26 cellular contexts compared by ENCODE assay signal in the genomic region with DNA sequence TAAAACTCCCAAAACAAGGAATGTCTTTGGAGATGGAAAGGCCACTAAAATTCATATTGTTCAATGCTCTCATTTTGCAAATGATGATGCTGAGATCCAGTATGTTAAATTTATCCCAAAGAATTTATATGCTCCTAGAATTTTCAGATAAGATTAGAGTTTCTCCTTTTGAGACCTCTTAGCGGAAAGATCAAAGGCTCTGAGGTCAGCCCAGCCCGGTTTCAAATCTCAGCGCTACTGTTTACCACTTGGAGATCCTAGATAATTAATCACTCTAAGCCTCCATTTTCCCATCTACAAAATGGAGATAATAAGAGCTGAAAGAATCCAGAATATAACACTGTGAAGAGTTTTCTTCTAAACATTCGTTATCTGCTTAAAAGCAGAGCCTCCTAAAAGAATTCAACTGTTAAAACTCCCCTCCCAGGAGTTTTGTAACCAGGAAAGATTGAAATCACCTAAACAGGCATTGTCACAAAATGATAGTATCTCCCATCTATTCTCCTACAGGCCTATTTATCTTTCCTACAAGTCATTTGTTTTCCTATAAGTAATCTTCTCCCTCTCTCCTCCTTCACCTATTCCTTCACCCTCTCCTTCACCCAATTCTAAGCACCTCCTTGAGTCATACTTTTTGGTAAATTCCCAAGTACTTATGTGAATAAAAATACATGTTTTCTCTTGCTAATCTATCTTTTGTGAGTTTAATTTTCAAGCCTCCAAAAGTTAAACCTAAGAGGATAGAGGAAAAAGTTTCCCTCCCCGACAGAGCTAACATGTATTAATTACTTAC.
"Had no signal": no experiment of that assay in that cellular context is flagged by ENCODE, and none has a peak within 500 bp of the region (broad histone marks: within the 10 kb centered on the region; RNA-seq: fewer than 3 reads in every experiment).

No MANE protein-coding gene starts in this region.

- H3K9me3 ChIP-seq: gastroesophageal sphincter, testis, uterus had no signal

- H3K4me3 ChIP-seq: gastroesophageal sphincter, lower lobe of right lung, testis, uterus had no signal

- H3K4me1 ChIP-seq: testis, uterus had no signal

- DNase-seq: activated CD4-positive, alpha-beta T cell treated with anti-CD3 and anti-CD28 coated beads for 1 hour; activated CD4-positive, alpha-beta T cell treated with anti-CD3 and anti-CD28 coated beads, Interleukin-2, amount 50 U/mL, for 4 hours; activated CD8-positive, alpha-beta memory T cell treated with anti-CD3 and anti-CD28 coated beads for 24 hours; activated CD8-positive, alpha-beta memory T cell treated with anti-CD3 and anti-CD28 coated beads, Interleukin-2, amount 50 U/mL, for 4 hours; activated effector memory CD4-positive, alpha-beta T cell treated with Interleukin-2 at 50 U/mL for 16 hours; activated naive CD4-positive, alpha-beta T cell treated with anti-CD3 and anti-CD28 coated beads for 36 hours; activated naive CD8-positive, alpha-beta T cell treated with anti-CD3 and anti-CD28 coated beads, Interleukin-2, amount 10 ng/mL, durations not matched to agents 7 days and 5 days; activated T-cell treated with anti-CD3 and anti-CD28 coated beads, Interleukin-2, amount 50 U/mL, for 4 hours; amniotic stem cell; cortex of kidney; head of caudate nucleus; hypothalamus; left cardiac atrium; lower lobe of right lung; naive thymus-derived CD8-positive, alpha-beta T cell; nucleus accumbens; posterior cingulate gyrus; retina; stimulated activated CD4-positive, alpha-beta T cell treated with anti-CD3 and anti-CD28 coated beads, Interleukin-2, amount 100 ng/mL, for 48 hours; stimulated activated CD8-positive, alpha-beta memory T cell treated with anti-CD3 and anti-CD28 coated beads, Interleukin-4, amount 100 ng/mL, for 48 hours; stimulated activated naive B cell treated with anti-CD40 and anti-IgM and Interleukin-4, amounts not matched to agents 10 μg/mL and 1 μg/mL and 100 μg/mL, for 72 hours; T-helper 9 cell; testis; uterus had no signal

- H3K27me3 Mint-ChIP-seq: activated naive CD8-positive, alpha-beta T cell treated with anti-CD3 and anti-CD28 coated beads, Interleukin-2, amount 10 ng/mL, durations not matched to agents 7 days and 5 days; stimulated activated naive B cell treated with anti-CD40 and anti-IgM and Interleukin-4, amounts not matched to agents 10 μg/mL and 1 μg/mL and 100 μg/mL, for 72 hours had no signal

- H3K36me3 ChIP-seq: gastroesophageal sphincter, lower lobe of right lung, uterus had no signal

- H3K27me3 ChIP-seq: gastroesophageal sphincter, testis, uterus had no signal

- H3K27ac Mint-ChIP-seq: activated naive CD4-positive, alpha-beta T cell treated with anti-CD3 and anti-CD28 coated beads for 36 hours; activated naive CD8-positive, alpha-beta T cell treated with anti-CD3 and anti-CD28 coated beads, Interleukin-2, amount 10 ng/mL, durations not matched to agents 7 days and 5 days; naive thymus-derived CD8-positive, alpha-beta T cell; stimulated activated naive B cell treated with anti-CD40 and anti-IgM and Interleukin-4, amounts not matched to agents 10 μg/mL and 1 μg/mL and 100 μg/mL, for 72 hours had no signal

- H3K4me3 Mint-ChIP-seq: activated naive CD4-positive, alpha-beta T cell treated with anti-CD3 and anti-CD28 coated beads for 36 hours; activated naive CD8-positive, alpha-beta T cell treated with anti-CD3 and anti-CD28 coated beads, Interleukin-2, amount 10 ng/mL, durations not matched to agents 7 days and 5 days; activated T-cell treated with anti-CD3 and anti-CD28 coated beads, Interleukin-2, amount 50 U/mL, for 4 hours; naive thymus-derived CD8-positive, alpha-beta T cell; stimulated activated naive B cell treated with anti-CD40 and anti-IgM and Interleukin-4, amounts not matched to agents 10 μg/mL and 1 μg/mL and 100 μg/mL, for 72 hours had no signal

- H3K27ac ChIP-seq: epithelial cell of prostate, gastroesophageal sphincter, lower lobe of right lung, testis, uterus had no signal
